9 cellular contexts compared by ENCODE assay signal in the genomic region with DNA sequence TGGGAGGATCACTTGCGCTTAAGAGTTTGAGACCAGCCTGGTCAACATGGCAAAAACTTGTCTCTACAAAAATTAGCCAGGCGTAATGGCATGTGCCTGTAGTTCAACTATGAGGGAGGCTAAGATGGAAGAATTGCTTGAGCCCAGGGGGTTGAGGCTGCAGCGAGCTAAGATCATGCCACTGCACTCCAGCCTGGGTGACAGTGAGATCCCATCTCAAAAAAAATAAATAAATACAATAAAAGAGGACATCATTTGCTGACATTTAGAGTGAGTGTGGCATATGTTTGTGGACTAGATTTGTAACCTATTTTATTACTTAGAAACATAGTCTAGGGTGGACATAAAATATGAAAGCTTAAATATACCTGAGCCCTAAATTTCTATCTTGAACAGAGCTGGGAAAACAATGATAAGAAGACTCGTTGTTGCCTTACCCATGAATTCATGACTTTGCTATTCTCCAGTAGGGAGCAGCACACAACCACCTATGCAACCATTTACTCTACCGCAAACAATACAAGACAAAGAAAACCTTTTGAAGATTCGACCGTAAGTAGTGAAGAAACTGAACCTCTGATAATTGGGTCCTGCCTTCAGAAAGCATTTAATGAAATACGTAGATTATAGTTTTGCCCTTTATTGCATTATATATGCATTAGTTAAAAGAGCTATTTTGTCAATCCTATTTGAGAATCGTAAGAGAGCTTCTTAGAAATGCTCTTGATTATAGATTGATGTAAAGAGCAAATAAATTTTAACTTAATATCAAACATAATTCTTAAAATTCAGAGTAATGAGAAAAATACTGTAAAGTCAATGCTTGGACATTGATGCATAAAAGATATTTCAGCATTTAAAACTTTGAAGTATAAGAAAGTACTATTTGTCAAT.
DNase-seq lines count a peak whose midpoint lies in the region; ATAC-seq, FAIRE-seq and TF ChIP-seq lines count a peak whose summit lies in the region.
"Had no signal": no experiment of that assay in that cellular context is flagged by ENCODE, and none has a peak within 500 bp of the region (broad histone marks: within the 10 kb centered on the region; RNA-seq: fewer than 3 reads in every experiment).

No MANE protein-coding gene starts in this region.

- intact Hi-C loops in heart right ventricle (cut with DNase I) (loop anchor here in 7 of 10 donors (2.0 to 5.0 kb wide), 7 partner anchors 24 to 254 kb away; no protein-coding TSS in a partner anchor), gastrocnemius medialis (cut with DNase I; ENCODE audit: low total_unique reads) (loop anchor here (1.0 to 5.0 kb wide), 2 partner anchors 231 to 254 kb away; no protein-coding TSS in a partner anchor)

- no peak for DNase-seq in stimulated activated naive CD8-positive, alpha-beta T cell treated with anti-CD3 and anti-CD28 coated beads, Interleukin-15, amount 100 ng/mL, for 72 hours
- no peak for DNase-seq in stimulated activated naive CD8-positive, alpha-beta T cell treated with anti-CD3 and anti-CD28 coated beads, Interleukin-15, Interleukin-2, amounts not matched to agents 100 U/mL and 50 U/mL, for 24 hours
- DNase-seq in NCI-H1105 (lab: John Stamatoyannopoulos, UW) (peak; percentile 14), heart right ventricle (peak in 1 of 2 donors; percentile 47), gastrocnemius medialis (peak in 1 of 2 donors; percentile 33)
- DNase-seq in stimulated activated CD4-positive, alpha-beta T cell treated with anti-CD3 and anti-CD28 coated beads, Interleukin-2, amount 100 ng/mL, for 48 hours = no peak
- DNase-seq in activated CD4-positive, alpha-beta T cell treated with anti-CD3 and anti-CD28 coated beads for 48 hours = no peak

- no peak overlapping the region for H3K27ac ChIP-seq in heart right ventricle
- no peak overlapping the region for H3K27ac ChIP-seq in gastrocnemius medialis
- H3K27ac ChIP-seq: thoracic aorta had no signal

- TF ChIP-seq POLR2A in gastrocnemius medialis (IDR thresholded peaks at IDR 0.05) = no peak

- peak; percentile 95 for FAIRE-seq in TTC549 (lab: Jason Lieb, UNC)

- in situ Hi-C loops in gastrocnemius medialis (cut with MboI; ENCODE audit: low sequenced_read_pairs in 4 of 4) = loop anchor here (5.0 to 25.0 kb wide), 3 partner anchors 229 to 1034 kb away; no protein-coding TSS in a partner anchor

- H3K4me1 ChIP-seq in heart right ventricle = peaks cover 0 to 10% (median 3%) of the 10 kb centered on the region in 9 donors
- no peaks in the 10 kb centered on the region for H3K4me1 ChIP-seq in gastrocnemius medialis

- no peaks in the 10 kb centered on the region for H3K4me1 Mint-ChIP-seq in stimulated activated naive CD8-positive, alpha-beta T cell treated with anti-CD3 and anti-CD28 coated beads, Interleukin-15, amount 100 ng/mL, for 72 hours

- peak overlapping the region in 2 of 10 donors; percentile 0 to 22 for H3K4me3 ChIP-seq in heart right ventricle
- peak overlapping the region in 1 of 4 donors; percentile 7 for H3K4me3 ChIP-seq in gastrocnemius medialis
- H3K4me3 ChIP-seq: thoracic aorta had no signal

- no peaks in the 10 kb centered on the region for H3K36me3 ChIP-seq in heart right ventricle
- H3K36me3 ChIP-seq in gastrocnemius medialis = no peaks in the 10 kb centered on the region
- H3K36me3 ChIP-seq: thoracic aorta had no signal

- ATAC-seq in stimulated activated naive CD8-positive, alpha-beta T cell treated with anti-CD3 and anti-CD28 coated beads, Interleukin-15, amount 100 ng/mL, for 72 hours = peak; percentile 46
- no peak for ATAC-seq in stimulated activated naive CD8-positive, alpha-beta T cell treated with anti-CD3 and anti-CD28 coated beads, Interleukin-15, Interleukin-2, amounts not matched to agents 100 U/mL and 50 U/mL, for 24 hours
- ATAC-seq in heart right ventricle (peak; percentile 65 to 95 (median 92)), gastrocnemius medialis (peak; percentile 95 to 97)

- H3K27ac Mint-ChIP-seq in stimulated activated naive CD8-positive, alpha-beta T cell treated with anti-CD3 and anti-CD28 coated beads, Interleukin-15, amount 100 ng/mL, for 72 hours = no peak overlapping the region

- H3K27me3 ChIP-seq in heart right ventricle (no peaks in the 10 kb centered on the region), gastrocnemius medialis (no peaks in the 10 kb centered on the region)

- H3K4me3 Mint-ChIP-seq in stimulated activated naive CD8-positive, alpha-beta T cell treated with anti-CD3 and anti-CD28 coated beads, Interleukin-15, amount 100 ng/mL, for 72 hours = no peak overlapping the region

- H3K9me3 ChIP-seq in heart right ventricle = no peaks in the 10 kb centered on the region
- no peaks in the 10 kb centered on the region for H3K9me3 ChIP-seq in gastrocnemius medialis
- H3K9me3 ChIP-seq: thoracic aorta had no signal

- H3K9me3 Mint-ChIP-seq in stimulated activated naive CD8-positive, alpha-beta T cell treated with anti-CD3 and anti-CD28 coated beads, Interleukin-15, amount 100 ng/mL, for 72 hours = no peaks in the 10 kb centered on the region

- no peaks in the 10 kb centered on the region for H3K27me3 Mint-ChIP-seq in stimulated activated naive CD8-positive, alpha-beta T cell treated with anti-CD3 and anti-CD28 coated beads, Interleukin-15, amount 100 ng/mL, for 72 hours

- TF ChIP-seq CTCF in heart right ventricle (IDR thresholded peaks at IDR 0.05) = peak; percentile 44 to 90 (median 77)
- peak; percentile 65 to 85 (median 74) for TF ChIP-seq CTCF in gastrocnemius medialis (IDR thresholded peaks at IDR 0.05 in 4 of 5, conservative IDR thresholded peaks at IDR 0.05 in 1 of 5)

- WGBS in heart right ventricle, 2 donors = 36 to 37% methylated on average over 9 of the region's 9 CpGs
